Comparison of ENCODE assay signal across 8 cellular contexts in the genomic region with DNA sequence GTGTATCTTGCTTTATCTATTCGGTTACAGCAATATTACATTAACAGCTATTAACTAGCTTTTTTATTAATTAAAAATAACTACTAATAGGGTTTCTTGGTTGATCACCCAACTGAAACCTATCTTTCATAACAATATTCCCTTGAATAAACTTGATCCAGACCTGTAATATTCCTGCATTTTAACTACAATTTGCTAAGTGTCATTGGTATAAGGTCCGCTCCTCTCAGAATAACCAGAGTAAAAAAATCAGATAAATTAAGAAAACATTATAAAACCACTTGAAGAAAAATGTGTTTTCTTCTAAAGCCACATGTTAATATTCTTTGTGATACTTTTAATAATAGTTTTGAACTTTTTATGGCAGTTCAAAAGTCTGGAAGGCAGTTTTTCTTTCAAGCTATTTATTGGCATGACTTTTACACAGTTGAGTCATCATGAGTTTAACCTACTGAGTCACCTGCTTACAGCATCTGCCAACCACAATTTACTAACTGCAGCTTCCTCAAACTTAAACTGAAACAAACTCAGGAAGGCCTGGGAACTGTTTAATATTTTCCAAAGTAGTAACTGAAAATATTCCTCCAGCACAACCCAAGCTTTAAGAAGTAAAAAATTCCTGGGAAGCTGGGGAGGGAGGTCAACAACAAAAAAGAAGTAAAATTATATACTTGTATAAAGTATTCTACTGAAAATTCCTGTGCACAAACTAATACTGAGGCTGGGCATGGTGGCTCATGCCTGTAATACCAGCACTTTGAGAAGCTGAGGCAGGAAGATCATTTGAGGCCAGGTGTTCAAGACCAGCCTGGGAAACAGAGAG.
DNase-seq lines count a peak whose midpoint lies in the region; ATAC-seq and TF ChIP-seq lines count a peak whose summit lies in the region.

No MANE protein-coding gene starts in this region.

- peak overlapping the region; percentile 67 to 88 (median 74) for H3K27ac ChIP-seq in stomach

- POLR2A ChIA-PET in activated CD8-positive, alpha-beta T cell treated with anti-CD3 and anti-CD28 coated beads for 36 hours (lab: Charles Lee) = interaction anchor here (0.6 to 1.3 kb wide), 6 partner anchors 8 to 125 kb away, joined by 3 to 4 read pairs (median 3); no protein-coding TSS in a partner anchor

- TF ChIP-seq CTCF in GM06990 (IDR thresholded peaks at IDR 0.05; ENCODE audit: insufficient read depth, low read length, poor library complexity, severe bottlenecking) = no peak
- TF ChIP-seq CTCF in activated CD8-positive, alpha-beta T cell treated with anti-CD3 and anti-CD28 coated beads for 36 hours (IDR thresholded peaks at IDR 0.05) = no peak
- TF ChIP-seq CTCF in stomach (IDR thresholded peaks at IDR 0.05) = no peak

- peaks cover 7 to 75% (median 36%) of the 10 kb centered on the region in 4 donors for H3K4me1 ChIP-seq in stomach

- CTCF ChIA-PET in activated CD8-positive, alpha-beta T cell treated with anti-CD3 and anti-CD28 coated beads for 36 hours (lab: Charles Lee) = interaction anchor here (1.0 to 1.7 kb wide), 8 partner anchors 8 to 484 kb away, joined by 3 to 6 read pairs (median 4); no protein-coding TSS in a partner anchor

- intact Hi-C loops in activated CD8-positive, alpha-beta T cell treated with anti-CD3 and anti-CD28 coated beads for 36 hours (cut with micrococcal nuclease) = no loop called here
- intact Hi-C loops in stomach (cut with DNase I; ENCODE audit: low total_unique reads) = no loop called here

- H3K4me3 ChIP-seq in GM06990 (replicated peaks; ENCODE audit: low read depth, low read length) = no peak overlapping the region
- no peak overlapping the region for H3K4me3 ChIP-seq in stomach

- peaks cover 61% of the 10 kb centered on the region for H3K4me1 Mint-ChIP-seq in activated CD8-positive, alpha-beta T cell treated with anti-CD3 and anti-CD28 coated beads for 36 hours (ENCODE audit: low read depth)

- peaks cover 2% of the 10 kb centered on the region for H3K9me3 Mint-ChIP-seq in activated CD8-positive, alpha-beta T cell treated with anti-CD3 and anti-CD28 coated beads for 36 hours

- H3K27me3 ChIP-seq in GM06990 (replicated peaks; ENCODE audit: control insufficient read depth, insufficient read depth, low read length) (no peaks in the 10 kb centered on the region), stomach (no peaks in the 10 kb centered on the region)

- H3K27me3 Mint-ChIP-seq in activated CD8-positive, alpha-beta T cell treated with anti-CD3 and anti-CD28 coated beads for 36 hours = no peaks in the 10 kb centered on the region

- WGBS in stomach, 5 donors = 78 to 85% (median 82%) methylated on average over 2 of the region's 2 CpGs

- H3K27ac Mint-ChIP-seq in activated CD8-positive, alpha-beta T cell treated with anti-CD3 and anti-CD28 coated beads for 36 hours = peak overlapping the region; percentile 63

- peak; percentile 62 for DNase-seq in GM06990 (ENCODE audit: extremely low read depth, insufficient read length)
- peak; percentile 2 for DNase-seq in HuH-7 (ENCODE audit: low spot score)
- peak; percentile 29 for DNase-seq in activated CD8-positive, alpha-beta T cell treated with anti-CD3 and anti-CD28 coated beads for 36 hours
- peak; percentile 50 for DNase-seq in hepatic stellate cell (ENCODE audit: low spot score)
- no peak for DNase-seq in stomach
- no peak for DNase-seq in HuH-7.5 (ENCODE audit: low spot score)
- DNase-seq in DMS153 (lab: John Stamatoyannopoulos, UW) = no peak

- H3K36me3 Mint-ChIP-seq in activated CD8-positive, alpha-beta T cell treated with anti-CD3 and anti-CD28 coated beads for 36 hours (ENCODE audit: low read depth) = peaks cover 9% of the 10 kb centered on the region

- peak; percentile 90 for ATAC-seq in GM21576 (IDR thresholded peaks at IDR 0.05; ENCODE audit: unreplicated experiment)
- peak; percentile 87 for ATAC-seq in activated CD8-positive, alpha-beta T cell treated with anti-CD3 and anti-CD28 coated beads for 36 hours

- H3K9me3 ChIP-seq in stomach = no peaks in the 10 kb centered on the region

- no peak for TF ChIP-seq POLR2A in stomach (IDR thresholded peaks at IDR 0.05)

- H3K4me3 Mint-ChIP-seq in activated CD8-positive, alpha-beta T cell treated with anti-CD3 and anti-CD28 coated beads for 36 hours = peak overlapping the region; percentile 38

- H3K36me3 ChIP-seq in GM06990 (ENCODE audit: control insufficient read depth, insufficient read depth, low read length) = no peaks in the 10 kb centered on the region
- no peaks in the 10 kb centered on the region for H3K36me3 ChIP-seq in stomach

- TF ChIP-seq EP300 in stomach (IDR thresholded peaks at IDR 0.05) = no peak

Comparison
In these comparisons a context has a peak if more than half of its experiments do, and no peak if none do; other contexts are left out.
1. DNase-seq: peak in GM06990 (single experiment), HuH-7 (single experiment), activated CD8-positive, alpha-beta T cell treated with anti-CD3 and anti-CD28 coated beads for 36 hours (single experiment) and hepatic stellate cell (single experiment); none in stomach (single experiment), HuH-7.5 (single experiment) and DMS153 (single experiment).